17 cellular contexts compared by ENCODE assay signal in genomic region chr22:17155941-17156340, GRCh38. TPM values are rescaled to one million over a fixed set of nuclear protein-coding genes. Genes with fewer than 3 reads are reported as not detected.
DNase-seq lines count a peak whose midpoint lies in the region; ATAC-seq and TF ChIP-seq lines count a peak whose summit lies in the region.
"Had no signal": no experiment of that assay in that cellular context is flagged by ENCODE, and none has a peak within 500 bp of the region (broad histone marks: within the 10 kb centered on the region; RNA-seq: fewer than 3 reads in every experiment).

No MANE protein-coding gene starts in this region.

- intact Hi-C loops in CD14-positive monocyte (cut with micrococcal nuclease): loop anchor here (2.0 to 10.0 kb wide), 6 partner anchors 34 to 331 kb away; partner anchors contain the start of genes ADA2 (in 1 of the 2), TMEM121B (in 1 of the 2) and XKR3 (in 1 of the 2)

- ATAC-seq in T-helper 17 cell: no peak
- ATAC-seq in effector memory CD8-positive, alpha-beta T cell (replicated peaks): no peak
- ATAC-seq: activated CD4-positive, CD25-positive, alpha-beta regulatory T cell treated with anti-CD3 and anti-CD28 coated beads, Interleukin-2, amount 50 U/mL, for 24 hours had no signal

- H3K4me1 ChIP-seq in DOHH2 (ENCODE audit: control insufficient read depth, low read length): peaks cover 35% of the 10 kb centered on the region
- H3K4me1 ChIP-seq: prostate gland had no signal

- H3K27ac Mint-ChIP-seq in CD14-positive monocyte (peak overlapping the region; percentile 79 to 95 (median 92)), T-helper 17 cell (no peak overlapping the region)
- no peak overlapping the region for H3K27ac Mint-ChIP-seq in effector memory CD8-positive, alpha-beta T cell

- H3K4me1 Mint-ChIP-seq in CD14-positive monocyte: peaks cover 67% of the 10 kb centered on the region
- peaks cover 22% of the 10 kb centered on the region for H3K4me1 Mint-ChIP-seq in T-helper 17 cell
- H3K4me1 Mint-ChIP-seq in effector memory CD8-positive, alpha-beta T cell (ENCODE audit: low read depth in 2 of 2): peaks cover 16 to 25% of the 10 kb centered on the region in 2 donors

- DNase-seq in CD14-positive monocyte (ENCODE audit: low spot score): no peak
- no peak for DNase-seq in T-helper 17 cell
- DNase-seq in effector memory CD8-positive, alpha-beta T cell: no peak
- no peak for DNase-seq in AG08395 (ENCODE audit: low spot score)
- no peak for DNase-seq in activated CD4-positive, CD25-positive, alpha-beta regulatory T cell treated with anti-CD3 and anti-CD28 coated beads, Interleukin-2, amount 50 U/mL, for 72 hours
- no peak for DNase-seq in ureter (ENCODE audit: low spot score)
- DNase-seq: amygdala; CD8-positive, alpha-beta memory T cell; cerebellar nuclear complex; DND-41; NCI-H69; Peyer's patch; small intestine had no signal

- no peaks in the 10 kb centered on the region for H3F3A ChIP-seq in DOHH2 (ENCODE audit: control insufficient read depth, insufficient read depth)

- H3K27me3 Mint-ChIP-seq in CD14-positive monocyte (ENCODE audit: low read depth in 3 of 3) (peaks cover 0 to 3% (median 0%) of the 10 kb centered on the region in 3 donors), T-helper 17 cell (no peaks in the 10 kb centered on the region)
- no peaks in the 10 kb centered on the region for H3K27me3 Mint-ChIP-seq in effector memory CD8-positive, alpha-beta T cell
- H3K27me3 Mint-ChIP-seq: CD8-positive, alpha-beta memory T cell had no signal

- H3K36me3 ChIP-seq in DOHH2 (ENCODE audit: control insufficient read depth, low read length): peaks cover 23% of the 10 kb centered on the region
- H3K36me3 ChIP-seq: Peyer's patch, prostate gland had no signal

- H3K27ac ChIP-seq in DOHH2 (ENCODE audit: low read depth, low read length): no peak overlapping the region
- H3K27ac ChIP-seq: Peyer's patch, prostate gland had no signal

- H3K27me3 ChIP-seq in DOHH2 (ENCODE audit: control insufficient read depth, low read length): no peaks in the 10 kb centered on the region
- H3K27me3 ChIP-seq: Peyer's patch had no signal

- TF ChIP-seq CTCF in CD14-positive monocyte (IDR thresholded peaks at IDR 0.05) (no peak), DOHH2 (IDR thresholded peaks at IDR 0.05; ENCODE audit: low read depth, low read length, poor library complexity, severe bottlenecking) (no peak)

- peaks cover 90% of the 10 kb centered on the region for H3K79me2 ChIP-seq in DOHH2 (ENCODE audit: control insufficient read depth, low read length)

- H3K4me3 ChIP-seq in DOHH2 (ENCODE audit: low read length): peak overlapping the region; percentile 37
- H3K4me3 ChIP-seq: HAP-1, Peyer's patch, prostate gland had no signal

- no peaks in the 10 kb centered on the region for H3K9me3 Mint-ChIP-seq in CD14-positive monocyte
- H3K9me3 Mint-ChIP-seq in effector memory CD8-positive, alpha-beta T cell: no peaks in the 10 kb centered on the region
- H3K9me3 Mint-ChIP-seq: CD8-positive, alpha-beta memory T cell had no signal

- no peaks in the 10 kb centered on the region for H3K9me3 ChIP-seq in DOHH2 (ENCODE audit: control insufficient read depth, insufficient read depth, low read length)
- no peaks in the 10 kb centered on the region for H3K9me3 ChIP-seq in T-helper 17 cell (ENCODE audit: control insufficient read depth, low read length, poor library complexity, severe bottlenecking)
- H3K9me3 ChIP-seq: HAP-1, Peyer's patch, prostate gland had no signal

- no peaks in the 10 kb centered on the region for H4K20me1 ChIP-seq in DOHH2 (ENCODE audit: control insufficient read depth, insufficient read depth, low read depth, low read length)

- H3K4me2 ChIP-seq in DOHH2 (ENCODE audit: low read length): peak overlapping the region; percentile 94

- H3K36me3 Mint-ChIP-seq in CD14-positive monocyte (peaks cover 7 to 13% of the 10 kb centered on the region in 2 donors), T-helper 17 cell (ENCODE audit: low read depth) (no peaks in the 10 kb centered on the region)
- H3K36me3 Mint-ChIP-seq in effector memory CD8-positive, alpha-beta T cell (ENCODE audit: insufficient read depth): peaks cover 5% of the 10 kb centered on the region

- H3K9me2 ChIP-seq in DOHH2 (replicated peaks; ENCODE audit: control insufficient read depth, low read length): no peaks in the 10 kb centered on the region

- H3K4me3 Mint-ChIP-seq in CD14-positive monocyte (peak overlapping the region in 1 of 2 donors; percentile 82), T-helper 17 cell (peak overlapping the region; percentile 12)
- peak overlapping the region; percentile 6 to 40 for H3K4me3 Mint-ChIP-seq in effector memory CD8-positive, alpha-beta T cell

RNA-seq across cellular contexts. Expression of gene HDHD5, which starts 3.1 kb away (rescaled TPM):
- polyA plus RNA-seq in CD14-positive monocyte: 100 to 1,000 TPM in 1 of 2 donors, 10 to 100 TPM in 1; 79.9 to 119 TPM
- 10 to 100 TPM; 16.7 to 17.4 TPM for total RNA-seq in T-helper 17 cell
- total RNA-seq in ureter: 30.2 TPM

RNA-seq across cellular contexts. Expression of gene TMEM121B, which starts 34.8 kb away (rescaled TPM):
- 1 to 10 TPM; 1.4 to 1.9 TPM for polyA plus RNA-seq in CD14-positive monocyte
- under 1 TPM in 1 of 2 donors, not detected in 1; 0.20 TPM for total RNA-seq in T-helper 17 cell
- total RNA-seq in ureter: 0.18 TPM
- polyA plus RNA-seq: CD8-positive, alpha-beta memory T cell had no signal

Comparison
In these comparisons a context has a peak if more than half of its experiments do, and no peak if none do; other contexts are left out.
1. H3K27ac Mint-ChIP-seq: peak in CD14-positive monocyte (7 of 7); none in T-helper 17 cell (single experiment) and effector memory CD8-positive, alpha-beta T cell (0 of 2).